In genomic region chr16:66515543-66516171, GRCh38 we compare ENCODE assay signal across 8 cellular contexts. TPM values are rescaled to one million over a fixed set of nuclear protein-coding genes. Genes with fewer than 3 reads are reported as not detected.
DNase-seq lines count a peak whose midpoint lies in the region; ATAC-seq, FAIRE-seq and TF ChIP-seq lines count a peak whose summit lies in the region.

No MANE protein-coding gene starts in this region.

- peak; percentile 26 for ATAC-seq in GM23338
- ATAC-seq in gastroesophageal sphincter, result no peak
- ATAC-seq in HG02763 (IDR thresholded peaks at IDR 0.05; ENCODE audit: unreplicated experiment), result no peak
- ATAC-seq in HG02678 (IDR thresholded peaks at IDR 0.05; ENCODE audit: unreplicated experiment), result no peak
- no peak for ATAC-seq in GM18861 (IDR thresholded peaks at IDR 0.05; ENCODE audit: unreplicated experiment)

- TF ChIP-seq CTCF in AG04449 (IDR thresholded peaks at IDR 0.05; ENCODE audit: insufficient read depth, low read length, missing control alignments) (peak; percentile 29), GM23338 (conservative IDR thresholded peaks at IDR 0.05; ENCODE audit: low read depth in 2 of 2) (peak; percentile 55 to 80), VCaP (conservative IDR thresholded peaks at IDR 0.05) (0 out of 2 replicates have a peak, but pooled peaks have one; percentile 5), gastroesophageal sphincter (IDR thresholded peaks at IDR 0.05) (peak in 3 of 4 experiments; percentile 18 to 35 (median 24))

- peaks cover 5% of the 10 kb centered on the region for H3K27me3 Mint-ChIP-seq in GM23338 (ENCODE audit: insufficient read depth, low read depth, poor library complexity)

- DNase-seq in AG04449 (ENCODE audit: low read depth, low spot score) (no peak), GM23338 (ENCODE audit: low spot score) (peak; percentile 67), small intestine (no peak)

- no peak for FAIRE-seq in small intestine (lab: Jason Lieb, UNC)

- H3K4me1 ChIP-seq in GM23338 (ENCODE audit: insufficient read depth), result peaks cover 14% of the 10 kb centered on the region
- H3K4me1 ChIP-seq in gastroesophageal sphincter, result peaks cover 11 to 80% (median 54%) of the 10 kb centered on the region in 3 donors
- H3K4me1 ChIP-seq in small intestine (ENCODE audit: control insufficient read depth in 2 of 2, insufficient read depth in 1 of 2, low read depth in 1 of 2, low read length in 1 of 2), result peaks cover 0 to 15% of the 10 kb centered on the region in 2 donors

- peaks cover 39% of the 10 kb centered on the region for H3K4me1 Mint-ChIP-seq in GM23338

- peaks cover 23% of the 10 kb centered on the region for H3K36me3 Mint-ChIP-seq in GM23338 (ENCODE audit: low read depth)

- H3K4me3 ChIP-seq in AG04449 (ENCODE audit: low read depth, low read length) (no peak overlapping the region), GM23338 (no peak overlapping the region), gastroesophageal sphincter (no peak overlapping the region), small intestine (ENCODE audit: low read depth in 1 of 2, low read length in 2 of 2) (no peak overlapping the region)

- no peaks in the 10 kb centered on the region for H3K36me3 ChIP-seq in GM23338 (ENCODE audit: insufficient read depth)
- H3K36me3 ChIP-seq in gastroesophageal sphincter, result peaks cover 0 to 46% of the 10 kb centered on the region in 2 donors
- no peaks in the 10 kb centered on the region for H3K36me3 ChIP-seq in small intestine (ENCODE audit: control insufficient read depth in 2 of 2, insufficient read depth in 2 of 2, low read length in 2 of 2)

- POLR2A ChIA-PET in AG04449 (lab: Yijun Ruan, JAX), result interaction anchor here (0.7 to 0.8 kb wide), 2 partner anchors 54 to 89 kb away, joined by 3 read pairs; no protein-coding TSS in a partner anchor

- H3K9me3 ChIP-seq in gastroesophageal sphincter (no peaks in the 10 kb centered on the region), small intestine (ENCODE audit: control insufficient read depth, low read depth) (no peaks in the 10 kb centered on the region)

- no peaks in the 10 kb centered on the region for H3K9me2 ChIP-seq in GM23338 (ENCODE audit: insufficient read depth)

- no peak overlapping the region for H3K4me2 ChIP-seq in GM23338

- no peak for TF ChIP-seq POLR2A in gastroesophageal sphincter (IDR thresholded peaks at IDR 0.05)

- CTCF ChIA-PET in AG04449 (lab: Yijun Ruan, JAX), result interaction anchor here (0.6 to 1.5 kb wide), 19 partner anchors 11 to 172 kb away, joined by 3 to 10 read pairs (median 3); partner anchors contain the start of gene CMTM2

- WGBS in gastroesophageal sphincter (ENCODE audit: low coverage in 1 of 2), 2 donors, result 66 to 91% methylated on average over 6 to 7 of the region's 9 CpGs
- 85 to 99% (median 91%) methylated on average over 9 of the region's 9 CpGs for WGBS in small intestine, 3 donors

- H3K27ac ChIP-seq in GM23338 (ENCODE audit: low read depth) (no peak overlapping the region), VCaP (peak overlapping the region; percentile 98), gastroesophageal sphincter (peak overlapping the region; percentile 39 to 95 (median 88)), small intestine (ENCODE audit: low read depth in 1 of 2, low read length in 1 of 2) (peak overlapping the region; percentile 24 to 96)

- no peak for TF ChIP-seq EP300 in gastroesophageal sphincter (IDR thresholded peaks at IDR 0.05)

- H2AFZ ChIP-seq in GM23338, result no peak overlapping the region

- H3F3A ChIP-seq in GM23338 (replicated peaks; ENCODE audit: low read depth), result no peaks in the 10 kb centered on the region

- no peaks in the 10 kb centered on the region for H4K20me1 ChIP-seq in GM23338 (replicated peaks; ENCODE audit: insufficient read depth)

- H3K27me3 ChIP-seq in GM23338 (ENCODE audit: insufficient read depth) (no peaks in the 10 kb centered on the region), gastroesophageal sphincter (no peaks in the 10 kb centered on the region), small intestine (ENCODE audit: control insufficient read depth in 2 of 2, insufficient read depth in 2 of 2, low read length in 2 of 2) (no peaks in the 10 kb centered on the region)

- no peak overlapping the region for H3K4me3 Mint-ChIP-seq in GM23338

- H3K79me2 ChIP-seq in GM23338 (replicated peaks; ENCODE audit: insufficient read depth), result no peaks in the 10 kb centered on the region

- H3K27ac Mint-ChIP-seq in GM23338, result no peak overlapping the region

- no peaks in the 10 kb centered on the region; the same call in 2 of the 3 replicates for H3K9me3 Mint-ChIP-seq in GM23338

TF ChIP-seq in GM23338, 12 proteins besides CTCF, POLR2A, EP300 and RAD21 (continues in another document):
- TF ChIP-seq ZNF462 (CRISPR knock-in tag; IDR thresholded peaks at IDR 0.05) (no peak), ETS1 (IDR thresholded peaks at IDR 0.05) (no peak)

RNA-seq across cellular contexts. Expression of gene TK2, which starts 34.3 kb away (rescaled TPM):
- 4.2 and 5.4 TPM in 2 replicates for total RNA-seq in GM23338 (2014; rRNA removed; shearing (Covaris generic))
- polyA plus RNA-seq in GM23338 (2016; fragmentation: Nextera tagmentation; extraction: Ambion mirVana) (1.4 and 1.8 TPM in 2 replicates), small intestine (10 to 100 TPM in 2 of 3 donors, 1 to 10 TPM in 1; 9.2 to 14.1 (median 11.2) TPM)
- total RNA-seq in gastroesophageal sphincter, result 10 to 100 TPM; 32.7 to 42.8 (median 37.0) TPM

RNA-seq across cellular contexts. Expression of gene CKLF, which starts 36.7 kb away (rescaled TPM):
- total RNA-seq in GM23338 (2014; rRNA removed; shearing (Covaris generic)), result 15.7 and 25.5 TPM in 2 replicates
- 60.0 and 61.5 TPM in 2 replicates for polyA plus RNA-seq in GM23338 (2016; fragmentation: Nextera tagmentation; extraction: Ambion mirVana)
- total RNA-seq in gastroesophageal sphincter, result 10 to 100 TPM; 13.1 to 31.5 (median 17.9) TPM
- polyA plus RNA-seq in small intestine, result 10 to 100 TPM; 26.8 to 55.1 (median 44.0) TPM

RNA-seq across cellular contexts. Expression of gene CMTM1, which starts 50.6 kb away (rescaled TPM):
- 1.4 TPM in 1 of 2 replicates, not detected in the other for total RNA-seq in GM23338 (2014; rRNA removed; shearing (Covaris generic))
- polyA plus RNA-seq in GM23338 (2016; fragmentation: Nextera tagmentation; extraction: Ambion mirVana), result 1.8 and 1.9 TPM in 2 replicates
- under 1 TPM in 1 of 4 donors, not detected in 3; 0.89 TPM for total RNA-seq in gastroesophageal sphincter
- under 1 TPM in 1 of 3 donors, not detected in 2; 0.36 TPM for polyA plus RNA-seq in small intestine

Comparison
In these comparisons a context has a peak if more than half of its experiments do, and no peak if none do; other contexts are left out.
1. CTCF ChIP-seq: peak in every context shown above with its lines; median percentile 68 in GM23338; 29 in AG04449; 24 in gastroesophageal sphincter; 5 in VCaP.